Comparison of ENCODE assay signal across 14 cellular contexts in the genomic region with DNA sequence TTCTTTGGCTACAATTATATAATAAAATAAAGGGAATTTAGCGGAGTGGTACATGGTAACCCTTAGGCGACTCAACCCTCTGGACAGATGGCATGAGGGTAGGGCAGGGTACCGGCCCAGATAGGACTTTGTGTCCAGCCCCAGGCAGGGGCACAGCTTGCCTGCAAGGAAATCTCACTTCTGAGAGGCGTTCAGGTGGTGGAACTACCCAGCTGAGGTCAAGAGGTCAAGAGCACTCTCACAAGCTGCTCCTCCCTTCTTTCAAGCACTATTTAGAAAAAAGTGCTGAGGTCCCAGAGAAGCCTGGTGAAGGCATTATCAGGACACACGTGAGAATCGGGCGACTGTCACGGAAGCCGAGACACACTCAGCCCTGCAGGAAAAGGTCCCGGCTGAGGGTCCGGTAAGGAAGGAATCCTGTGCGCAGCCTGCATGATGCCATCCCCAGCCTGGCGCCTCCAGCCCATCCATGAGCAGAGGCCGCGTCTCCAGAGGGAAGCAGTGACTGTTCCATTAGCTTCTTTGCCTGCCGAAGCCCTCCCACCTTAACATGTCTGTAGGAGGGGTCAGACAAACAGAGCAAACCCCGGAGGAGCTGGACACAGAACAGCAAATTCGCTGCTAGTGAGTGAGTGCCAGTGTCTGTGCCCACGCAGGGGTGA.
"Had no signal": no experiment of that assay in that cellular context is flagged by ENCODE, and none has a peak within 500 bp of the region (broad histone marks: within the 10 kb centered on the region; RNA-seq: fewer than 3 reads in every experiment).

No MANE protein-coding gene starts in this region.

- H3K4me3 Mint-ChIP-seq: activated CD4-positive, alpha-beta T cell treated with anti-CD3 and anti-CD28 coated beads, Interleukin-2, amount 10 ng/mL, durations not matched to agents 7 days and 5 days; activated naive CD8-positive, alpha-beta T cell treated with anti-CD3 and anti-CD28 coated beads, Interleukin-2, amount 10 ng/mL, durations not matched to agents 7 days and 5 days; naive thymus-derived CD4-positive, alpha-beta T cell; stimulated activated effector memory CD8-positive, alpha-beta T cell treated with anti-CD3 and anti-CD28 coated beads, Interleukin-12 subunit alpha, Interleukin-12 subunit beta, amount 100 ng/mL, for 72 hours; T-helper 2 cell treated with Interferon-gamma antibody and Interleukin-4, amounts not matched to agents 5 μg/mL and 100 μg/mL, for 36 hours had no signal

- H3K9me3 Mint-ChIP-seq: activated CD4-positive, alpha-beta T cell treated with anti-CD3 and anti-CD28 coated beads, Interleukin-2, amount 10 ng/mL, durations not matched to agents 7 days and 5 days; activated naive CD8-positive, alpha-beta T cell treated with anti-CD3 and anti-CD28 coated beads, Interleukin-2, amount 10 ng/mL, durations not matched to agents 7 days and 5 days; stimulated activated effector memory CD8-positive, alpha-beta T cell treated with anti-CD3 and anti-CD28 coated beads, Interleukin-12 subunit alpha, Interleukin-12 subunit beta, amount 100 ng/mL, for 72 hours; T-helper 2 cell treated with Interferon-gamma antibody and Interleukin-4, amounts not matched to agents 5 μg/mL and 100 μg/mL, for 36 hours had no signal

- ATAC-seq: foreskin keratinocyte; left cardiac atrium; mucosa of descending colon; naive thymus-derived CD4-positive, alpha-beta T cell; stimulated activated effector memory CD8-positive, alpha-beta T cell treated with anti-CD3 and anti-CD28 coated beads, Interleukin-12 subunit alpha, Interleukin-12 subunit beta, amount 100 ng/mL, for 72 hours had no signal

- H3K36me3 Mint-ChIP-seq: activated naive CD8-positive, alpha-beta T cell treated with anti-CD3 and anti-CD28 coated beads, Interleukin-2, amount 10 ng/mL, durations not matched to agents 7 days and 5 days; stimulated activated effector memory CD8-positive, alpha-beta T cell treated with anti-CD3 and anti-CD28 coated beads, Interleukin-12 subunit alpha, Interleukin-12 subunit beta, amount 100 ng/mL, for 72 hours had no signal

- H3K27me3 Mint-ChIP-seq: activated CD4-positive, alpha-beta T cell treated with anti-CD3 and anti-CD28 coated beads, Interleukin-2, amount 10 ng/mL, durations not matched to agents 7 days and 5 days; activated naive CD8-positive, alpha-beta T cell treated with anti-CD3 and anti-CD28 coated beads, Interleukin-2, amount 10 ng/mL, durations not matched to agents 7 days and 5 days; naive thymus-derived CD4-positive, alpha-beta T cell had no signal

- H3K27ac Mint-ChIP-seq: activated CD4-positive, alpha-beta T cell treated with anti-CD3 and anti-CD28 coated beads, Interleukin-2, amount 10 ng/mL, durations not matched to agents 7 days and 5 days; activated naive CD8-positive, alpha-beta T cell treated with anti-CD3 and anti-CD28 coated beads, Interleukin-2, amount 10 ng/mL, durations not matched to agents 7 days and 5 days; naive thymus-derived CD4-positive, alpha-beta T cell; stimulated activated effector memory CD8-positive, alpha-beta T cell treated with anti-CD3 and anti-CD28 coated beads, Interleukin-12 subunit alpha, Interleukin-12 subunit beta, amount 100 ng/mL, for 72 hours; T-helper 2 cell treated with Interferon-gamma antibody and Interleukin-4, amounts not matched to agents 5 μg/mL and 100 μg/mL, for 36 hours had no signal

- DNase-seq: activated CD4-positive, alpha-beta T cell treated with anti-CD3 and anti-CD28 coated beads, Interleukin-2, amount 10 ng/mL, durations not matched to agents 7 days and 5 days; activated CD8-positive, alpha-beta memory T cell treated with anti-CD3 and anti-CD28 coated beads for 24 hours; activated naive CD4-positive, alpha-beta T cell; activated naive CD8-positive, alpha-beta T cell treated with anti-CD3 and anti-CD28 coated beads, Interleukin-2, amount 10 ng/mL, durations not matched to agents 7 days and 5 days; brain microvascular endothelial cell; cortex of kidney; effector CD4-positive, alpha-beta T cell; foreskin keratinocyte; left cardiac atrium; mucosa of descending colon; naive thymus-derived CD4-positive, alpha-beta T cell; tibial artery had no signal

- H3K4me1 Mint-ChIP-seq: activated CD4-positive, alpha-beta T cell treated with anti-CD3 and anti-CD28 coated beads, Interleukin-2, amount 10 ng/mL, durations not matched to agents 7 days and 5 days; activated naive CD8-positive, alpha-beta T cell treated with anti-CD3 and anti-CD28 coated beads, Interleukin-2, amount 10 ng/mL, durations not matched to agents 7 days and 5 days; stimulated activated effector memory CD8-positive, alpha-beta T cell treated with anti-CD3 and anti-CD28 coated beads, Interleukin-12 subunit alpha, Interleukin-12 subunit beta, amount 100 ng/mL, for 72 hours had no signal
